8 cellular contexts compared by ENCODE assay signal in the genomic region with DNA sequence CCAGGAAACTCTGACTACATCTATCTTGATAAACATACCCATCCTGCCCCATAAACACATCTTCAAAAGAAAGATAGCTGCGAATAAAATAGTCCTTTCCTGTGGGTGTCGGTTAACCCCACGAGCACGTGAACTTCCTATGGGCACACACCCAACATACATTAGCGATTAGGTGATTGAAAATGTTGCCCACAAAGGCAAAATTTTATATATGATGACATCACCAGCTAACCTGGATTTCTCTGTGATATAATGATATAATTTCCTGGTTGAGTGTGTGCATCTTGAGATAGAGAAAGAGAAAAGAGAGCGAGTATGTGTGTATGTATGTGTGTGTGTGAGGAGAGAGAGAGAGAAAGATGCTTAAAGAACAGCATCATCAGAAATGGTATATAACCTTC.
DNase-seq lines count a peak whose midpoint lies in the region; ATAC-seq and TF ChIP-seq lines count a peak whose summit lies in the region.

No MANE protein-coding gene starts in this region.

- no peaks in the 10 kb centered on the region for H3K36me3 ChIP-seq in tibial nerve

- POLR2A ChIA-PET in RWPE1 (lab: Yijun Ruan, JAX; ENCODE audit: low non-redundant PET): no interaction called here

- H3K36me3 Mint-ChIP-seq in activated naive CD8-positive, alpha-beta T cell treated with anti-CD3 and anti-CD28 coated beads for 36 hours: peaks cover 6% of the 10 kb centered on the region

- no peak for TF ChIP-seq EP300 in tibial nerve (IDR thresholded peaks at IDR 0.05)

- H3K27me3 ChIP-seq in tibial nerve: no peaks in the 10 kb centered on the region

- no peaks in the 10 kb centered on the region for H3K27me3 Mint-ChIP-seq in activated naive CD8-positive, alpha-beta T cell treated with anti-CD3 and anti-CD28 coated beads for 36 hours

- peak; percentile 51 for DNase-seq in DMS 273 (lab: John Stamatoyannopoulos, UW; ENCODE audit: unreplicated experiment)
- DNase-seq in DMS 273 treated with DMSO at 0.1 percent for 48 hours (lab: John Stamatoyannopoulos, UW): no peak
- peak; percentile 30 for DNase-seq in RWPE1 (ENCODE audit: low spot score)
- DNase-seq in activated naive CD8-positive, alpha-beta T cell treated with anti-CD3 and anti-CD28 coated beads for 36 hours: peak; percentile 67
- DNase-seq in medulla oblongata (ENCODE audit: extremely low spot score): peak; percentile 40
- no peak for DNase-seq in tibial nerve (ENCODE audit: low spot score in 2 of 2)
- no peak for DNase-seq in cortex of kidney (lab: John Stamatoyannopoulos, UW)

- TF ChIP-seq CTCF in RWPE1 (conservative IDR thresholded peaks at IDR 0.05; ENCODE audit: low read depth) (no peak), tibial nerve (IDR thresholded peaks at IDR 0.05) (no peak)

- peak; percentile 11 for ATAC-seq in HG03060 (IDR thresholded peaks at IDR 0.05; ENCODE audit: low read depth, unreplicated experiment)

- no peaks in the 10 kb centered on the region for H3K9me3 Mint-ChIP-seq in activated naive CD8-positive, alpha-beta T cell treated with anti-CD3 and anti-CD28 coated beads for 36 hours

- CTCF ChIA-PET in RWPE1 (lab: Yijun Ruan, JAX): interaction anchor here (0.8 kb wide), 1 partner anchor 45 kb away, joined by 3 read pairs; no protein-coding TSS in a partner anchor

- H3K4me3 Mint-ChIP-seq in activated naive CD8-positive, alpha-beta T cell treated with anti-CD3 and anti-CD28 coated beads for 36 hours: no peak overlapping the region

- TF ChIP-seq POLR2A in tibial nerve (IDR thresholded peaks at IDR 0.05): no peak

- H3K27ac Mint-ChIP-seq in activated naive CD8-positive, alpha-beta T cell treated with anti-CD3 and anti-CD28 coated beads for 36 hours: no peak overlapping the region

- peak overlapping the region; percentile 33 to 61 (median 56) for H3K4me3 ChIP-seq in tibial nerve

- no peak overlapping the region for H3K27ac ChIP-seq in RWPE1
- peak overlapping the region; percentile 31 to 91 (median 68) for H3K27ac ChIP-seq in tibial nerve

- no peaks in the 10 kb centered on the region for H3K9me3 ChIP-seq in tibial nerve

- peaks cover 34% of the 10 kb centered on the region for H3K4me1 Mint-ChIP-seq in activated naive CD8-positive, alpha-beta T cell treated with anti-CD3 and anti-CD28 coated beads for 36 hours

- peaks cover 0 to 35% (median 8%) of the 10 kb centered on the region in 4 donors for H3K4me1 ChIP-seq in tibial nerve

- WGBS in tibial nerve, 2 donors: 7 to 9% methylated on average over 6 of the region's 6 CpGs

Comparison
In these comparisons a context has a peak if more than half of its experiments do, and no peak if none do; other contexts are left out.
1. DNase-seq: peak in DMS 273 (single experiment), RWPE1 (single experiment), activated naive CD8-positive, alpha-beta T cell treated with anti-CD3 and anti-CD28 coated beads for 36 hours (single experiment) and medulla oblongata (single experiment); none in DMS 273 treated with DMSO at 0.1 percent for 48 hours (single experiment), tibial nerve (0 of 2) and cortex of kidney (single experiment).